In genomic region chr11:34809191-34810106, GRCh38 we compare ENCODE assay signal across 15 cellular contexts.
A peak's percentile ranks its signal among the peaks of the same experiment; 100 is the strongest.
DNase-seq lines count a peak whose midpoint lies in the region; ATAC-seq, FAIRE-seq and TF ChIP-seq lines count a peak whose summit lies in the region.
"Had no signal": no experiment of that assay in that cellular context is flagged by ENCODE, and none has a peak within 500 bp of the region (broad histone marks: within the 10 kb centered on the region; RNA-seq: fewer than 3 reads in every experiment).

No MANE protein-coding gene starts in this region.

- no peak for TF ChIP-seq RAD21 in HepG2 (CRISPR knock-in tag; IDR thresholded peaks at IDR 0.05)

- H3K36me3 Mint-ChIP-seq in WTC11: peaks cover 23% of the 10 kb centered on the region
- H3K36me3 Mint-ChIP-seq: activated naive CD8-positive, alpha-beta T cell treated with anti-CD3 and anti-CD28 coated beads for 36 hours had no signal

- TF ChIP-seq EP300 in HepG2 (IDR thresholded peaks at IDR 0.05; ENCODE audit: low read depth in 2 of 2, low read length in 2 of 2): no peak
- TF ChIP-seq EP300 in HepG2 (CRISPR knock-in tag; IDR thresholded peaks at IDR 0.05; ENCODE audit: borderline replicate concordance): no peak

- H3K27me3 ChIP-seq in MG63 (no peaks in the 10 kb centered on the region), bronchial epithelial cell (ENCODE audit: control insufficient read depth, insufficient read depth, low read length) (no peaks in the 10 kb centered on the region), HepG2 (ENCODE audit: control insufficient read depth in 1 of 2, insufficient read depth in 2 of 2, low read length in 2 of 2) (no peaks in the 10 kb centered on the region)
- H3K27me3 ChIP-seq: BE2C had no signal

- H3K4me1 ChIP-seq in HepG2 (ENCODE audit: insufficient read depth, low read length): peaks cover 16% of the 10 kb centered on the region
- H3K4me1 ChIP-seq: BE2C had no signal

- H3K79me2 ChIP-seq in HepG2 (ENCODE audit: insufficient read depth, low read length): no peaks in the 10 kb centered on the region

- no peaks in the 10 kb centered on the region for H4K20me1 ChIP-seq in HepG2 (ENCODE audit: insufficient read depth, low read length)

- intact Hi-C loops in HepG2 (cut with micrococcal nuclease; ENCODE audit: unreplicated experiment): no loop called here

- ATAC-seq in HepG2 (no peak), HG02840 (IDR thresholded peaks at IDR 0.05; ENCODE audit: low FRiP score, unreplicated experiment) (no peak), WTC11 (no peak), HG02938 (IDR thresholded peaks at IDR 0.05; ENCODE audit: unreplicated experiment) (no peak), GM21717 (IDR thresholded peaks at IDR 0.05; ENCODE audit: unreplicated experiment) (no peak)
- ATAC-seq: sciatic nerve had no signal

- TF ChIP-seq CTCF in bronchial epithelial cell (IDR thresholded peaks at IDR 0.05; ENCODE audit: insufficient read depth, low read length, severe bottlenecking) (no peak), HepG2 (CRISPR knock-in tag; IDR thresholded peaks at IDR 0.05) (no peak), WTC11 (IDR thresholded peaks at IDR 0.05) (no peak)

- POLR2A ChIA-PET in HepG2 (lab: Yijun Ruan, JAX) (interaction anchor here (1.4 kb wide), 1 partner anchor 16 kb away, joined by 4 read pairs; no protein-coding TSS in a partner anchor), WTC11 (lab: Charles Lee) (no interaction called here)

- WGBS in HepG2 (ENCODE audit: low lambda C conversion rate): 86% methylated on average over 2 of the region's 2 CpGs

- H3K27me3 Mint-ChIP-seq in WTC11 (ENCODE audit: low read depth): 0 out of 2 replicates have a peak, but pooled peaks cover 4% of the 10 kb centered on the region

- peaks cover 9% of the 10 kb centered on the region for H3K9me3 ChIP-seq in MG63
- H3K9me3 ChIP-seq in HepG2 (ENCODE audit: low read length): peaks cover 16% of the 10 kb centered on the region
- H3K9me3 ChIP-seq: BE2C had no signal

- in situ Hi-C loops in HepG2 (cut with HindIII; ENCODE audit: extremely low pct_ligation_motif_present, low pct_unique_long_range_greater_than_20kb): no loop called here

- H3K36me3 ChIP-seq in MG63 (no peaks in the 10 kb centered on the region), bronchial epithelial cell (ENCODE audit: control insufficient read depth, insufficient read depth, low read length) (no peaks in the 10 kb centered on the region), HepG2 (replicated peaks in 1 of 2; ENCODE audit: control insufficient read depth in 1 of 2, insufficient read depth in 2 of 2, low read length in 2 of 2) (no peaks in the 10 kb centered on the region)
- H3K36me3 ChIP-seq: BE2C had no signal

- H2AFZ ChIP-seq in HepG2 (ENCODE audit: low read length): peak overlapping the region; percentile 47

- no peak for TF ChIP-seq POLR2A in HepG2 (IDR thresholded peaks at IDR 0.05; ENCODE audit: insufficient read depth in 1 of 2, low read depth in 2 of 2, low read length in 2 of 2)

- peaks cover 16% of the 10 kb centered on the region for H3K9me3 Mint-ChIP-seq in WTC11

- no TSS peak for BruUV-seq in HepG2 (replicated peaks; lab: Mats Ljungman, UMichigan)

- H3K4me2 ChIP-seq in HepG2 (ENCODE audit: low read depth, low read length): no peak overlapping the region

- no peak overlapping the region for H3K4me3 ChIP-seq in MG63
- H3K4me3 ChIP-seq in bronchial epithelial cell (ENCODE audit: low read depth, low read length): no peak overlapping the region
- H3K4me3 ChIP-seq in HepG2 (replicated peaks in 1 of 3; ENCODE audit: insufficient read depth in 1 of 3, low read depth in 2 of 3, low read length in 3 of 3): no peak overlapping the region

- DNase-seq in ELR (ENCODE audit: low read depth) (peak; percentile 81), MG63 (peak; percentile 31), bronchial epithelial cell (ENCODE audit: low read depth) (peak; percentile 90), HepG2 (ENCODE audit: low spot score) (no peak), WTC11 (ENCODE audit: low spot score) (no peak)
- DNase-seq: activated naive CD8-positive, alpha-beta T cell treated with anti-CD3 and anti-CD28 coated beads for 36 hours; BE2C; kidney; NCI-H2171 treated with DMSO at 0.1 percent for 48 hours had no signal

- CTCF ChIA-PET in HepG2 (lab: Yijun Ruan, JAX; ENCODE audit: low intra/inter-chr PET ratio, low total read pairs): no interaction called here
- CTCF ChIA-PET in WTC11 (lab: Charles Lee): interaction anchor here (0.5 to 1.5 kb wide), 2 partner anchors 17 to 174 kb away, joined by 4 read pairs; no protein-coding TSS in a partner anchor

- H3K9ac ChIP-seq in HepG2 (ENCODE audit: insufficient read depth, low read depth, low read length): no peak overlapping the region

- no peaks in the 10 kb centered on the region for H3K4me1 Mint-ChIP-seq in WTC11
- H3K4me1 Mint-ChIP-seq: activated naive CD8-positive, alpha-beta T cell treated with anti-CD3 and anti-CD28 coated beads for 36 hours; nephron had no signal

- FAIRE-seq in bronchial epithelial cell (lab: Jason Lieb, UNC): no peak
- FAIRE-seq in HepG2 (lab: Jason Lieb, UNC): no peak
- FAIRE-seq: frontal cortex, kidney had no signal

- H3K4me3 Mint-ChIP-seq in WTC11: no peak overlapping the region
- H3K4me3 Mint-ChIP-seq: activated naive CD8-positive, alpha-beta T cell treated with anti-CD3 and anti-CD28 coated beads for 36 hours; nephron had no signal

- H3K27ac Mint-ChIP-seq in WTC11: no peak overlapping the region
- H3K27ac Mint-ChIP-seq: activated naive CD8-positive, alpha-beta T cell treated with anti-CD3 and anti-CD28 coated beads for 36 hours; nephron had no signal

- H3K27ac ChIP-seq in HepG2 (ENCODE audit: extremely low read length, insufficient read depth, low read length): no peak overlapping the region

TF ChIP-seq in HepG2, 621 proteins besides CTCF, POLR2A, EP300 and RAD21 (continues in another document):
- no peak for TF ChIP-seq ZC3H4 (CRISPR knock-in tag; IDR thresholded peaks at IDR 0.05; ENCODE audit: borderline replicate concordance)
- TF ChIP-seq, protein P1, sequence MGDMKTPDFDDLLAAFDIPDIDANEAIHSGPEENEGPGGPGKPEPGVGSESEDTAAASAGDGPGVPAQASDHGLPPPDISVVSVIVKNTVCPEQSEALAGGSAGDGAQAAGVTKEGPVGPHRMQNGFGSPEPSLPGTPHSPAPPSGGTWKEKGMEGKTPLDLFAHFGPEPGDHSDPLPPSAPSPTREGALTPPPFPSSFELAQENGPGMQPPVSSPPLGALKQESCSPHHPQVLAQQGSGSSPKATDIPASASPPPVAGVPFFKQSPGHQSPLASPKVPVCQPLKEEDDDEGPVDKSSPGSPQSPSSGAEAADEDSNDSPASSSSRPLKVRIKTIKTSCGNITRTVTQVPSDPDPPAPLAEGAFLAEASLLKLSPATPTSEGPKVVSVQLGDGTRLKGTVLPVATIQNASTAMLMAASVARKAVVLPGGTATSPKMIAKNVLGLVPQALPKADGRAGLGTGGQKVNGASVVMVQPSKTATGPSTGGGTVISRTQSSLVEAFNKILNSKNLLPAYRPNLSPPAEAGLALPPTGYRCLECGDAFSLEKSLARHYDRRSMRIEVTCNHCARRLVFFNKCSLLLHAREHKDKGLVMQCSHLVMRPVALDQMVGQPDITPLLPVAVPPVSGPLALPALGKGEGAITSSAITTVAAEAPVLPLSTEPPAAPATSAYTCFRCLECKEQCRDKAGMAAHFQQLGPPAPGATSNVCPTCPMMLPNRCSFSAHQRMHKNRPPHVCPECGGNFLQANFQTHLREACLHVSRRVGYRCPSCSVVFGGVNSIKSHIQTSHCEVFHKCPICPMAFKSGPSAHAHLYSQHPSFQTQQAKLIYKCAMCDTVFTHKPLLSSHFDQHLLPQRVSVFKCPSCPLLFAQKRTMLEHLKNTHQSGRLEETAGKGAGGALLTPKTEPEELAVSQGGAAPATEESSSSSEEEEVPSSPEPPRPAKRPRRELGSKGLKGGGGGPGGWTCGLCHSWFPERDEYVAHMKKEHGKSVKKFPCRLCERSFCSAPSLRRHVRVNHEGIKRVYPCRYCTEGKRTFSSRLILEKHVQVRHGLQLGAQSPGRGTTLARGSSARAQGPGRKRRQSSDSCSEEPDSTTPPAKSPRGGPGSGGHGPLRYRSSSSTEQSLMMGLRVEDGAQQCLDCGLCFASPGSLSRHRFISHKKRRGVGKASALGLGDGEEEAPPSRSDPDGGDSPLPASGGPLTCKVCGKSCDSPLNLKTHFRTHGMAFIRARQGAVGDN (CRISPR knock-in tag; IDR thresholded peaks at IDR 0.05): no peak
- TF ChIP-seq CEBPB (IDR thresholded peaks at IDR 0.05; ENCODE audit: borderline replicate concordance, low read depth, low read length): peak; percentile 38; the same call in 1 of the 2 replicates

TF ChIP-seq in WTC11, 78 proteins besides CTCF, POLR2A, EP300 and RAD21 (continues in another document):
- TF ChIP-seq, protein P2, sequence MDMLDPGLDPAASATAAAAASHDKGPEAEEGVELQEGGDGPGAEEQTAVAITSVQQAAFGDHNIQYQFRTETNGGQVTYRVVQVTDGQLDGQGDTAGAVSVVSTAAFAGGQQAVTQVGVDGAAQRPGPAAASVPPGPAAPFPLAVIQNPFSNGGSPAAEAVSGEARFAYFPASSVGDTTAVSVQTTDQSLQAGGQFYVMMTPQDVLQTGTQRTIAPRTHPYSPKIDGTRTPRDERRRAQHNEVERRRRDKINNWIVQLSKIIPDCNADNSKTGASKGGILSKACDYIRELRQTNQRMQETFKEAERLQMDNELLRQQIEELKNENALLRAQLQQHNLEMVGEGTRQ (CRISPR knock-in tag; IDR thresholded peaks at IDR 0.05): no peak
- TF ChIP-seq ELF4 (CRISPR knock-in tag; IDR thresholded peaks at IDR 0.05; ENCODE audit: low read depth): no peak
- no peak for TF ChIP-seq KAT7 (CRISPR knock-in tag; IDR thresholded peaks at IDR 0.05; ENCODE audit: borderline replicate concordance)
- TF ChIP-seq ZNF121 (CRISPR knock-in tag; IDR thresholded peaks at IDR 0.05): no peak
- TF ChIP-seq ZNF423 (CRISPR knock-in tag; IDR thresholded peaks at IDR 0.05): no peak
- TF ChIP-seq ETV6 (CRISPR knock-in tag; IDR thresholded peaks at IDR 0.05): no peak
- TF ChIP-seq HMGA2 (CRISPR knock-in tag; IDR thresholded peaks at IDR 0.05): no peak
- TF ChIP-seq ERG (CRISPR knock-in tag; IDR thresholded peaks at IDR 0.05): no peak
- no peak for TF ChIP-seq RORB (CRISPR knock-in tag; IDR thresholded peaks at IDR 0.05)
- TF ChIP-seq FOXK1 (CRISPR knock-in tag; IDR thresholded peaks at IDR 0.05): no peak
- TF ChIP-seq GRHL2 (CRISPR knock-in tag; IDR thresholded peaks at IDR 0.05; ENCODE audit: insufficient replicate concordance, severe bottlenecking): no peak
- TF ChIP-seq ZNF138 (CRISPR knock-in tag; conservative IDR thresholded peaks at IDR 0.05): no peak

Comparison
In these comparisons a context has a peak if more than half of its experiments do, and no peak if none do; other contexts are left out.
1. DNase-seq: peak in ELR (single experiment), MG63 (single experiment) and bronchial epithelial cell (single experiment); none in HepG2 (single experiment) and WTC11 (single experiment).